In genomic region chr13:22102237-22102636, GRCh38 we compare ENCODE assay signal across 16 cellular contexts.
A peak's percentile ranks its signal among the peaks of the same experiment; 100 is the strongest.
DNase-seq lines count a peak whose midpoint lies in the region; ATAC-seq and TF ChIP-seq lines count a peak whose summit lies in the region.
"Had no signal": no experiment of that assay in that cellular context is flagged by ENCODE, and none has a peak within 500 bp of the region (broad histone marks: within the 10 kb centered on the region; RNA-seq: fewer than 3 reads in every experiment).

No MANE protein-coding gene starts in this region.

- ATAC-seq in aorta (ENCODE audit: low FRiP score) (peak; percentile 45), HG03159 (IDR thresholded peaks at IDR 0.05; ENCODE audit: unreplicated experiment) (no peak)

- H3K4me1 ChIP-seq in aorta (ENCODE audit: control insufficient read depth in 1 of 2, insufficient read depth in 2 of 2, low read length in 2 of 2): no peaks in the 10 kb centered on the region

- no peak overlapping the region for H3K4me3 ChIP-seq in MG63
- no peak overlapping the region for H3K4me3 ChIP-seq in fibroblast of the aortic adventitia (ENCODE audit: low read depth, low read length)
- no peak overlapping the region for H3K4me3 ChIP-seq in aorta (ENCODE audit: low read length in 2 of 2)
- H3K4me3 ChIP-seq: BLaER1 treated with 17β-estradiol and CSF1 and Interleukin-3, amounts not matched to agents 10 nM and 100 nM had no signal

- DNase-seq in AG20443 (ENCODE audit: low spot score): peak; percentile 33
- peak; percentile 39 for DNase-seq in MG63
- DNase-seq in fibroblast of the aortic adventitia (ENCODE audit: low read depth): peak; percentile 16
- DNase-seq in aorta: no peak
- no peak for DNase-seq in medulla oblongata (ENCODE audit: extremely low spot score)
- DNase-seq in stimulated activated CD8-positive, alpha-beta memory T cell treated with anti-CD3 and anti-CD28 coated beads, Interleukin-4, amount 100 ng/mL, for 48 hours: no peak
- DNase-seq: CD4-positive, CD25-positive, alpha-beta regulatory T cell; CD8-positive, alpha-beta memory T cell; COR-L47; DMS 273 treated with DMSO at 0.1 percent for 48 hours; GOT3; H7; HFFc6; KBM-7 had no signal

- TF ChIP-seq CTCF in fibroblast of the aortic adventitia (IDR thresholded peaks at IDR 0.05; ENCODE audit: insufficient read depth, low read length): no peak

- no peak overlapping the region for H3K27ac ChIP-seq in aorta (ENCODE audit: low read depth in 1 of 2, low read length in 2 of 2)

- no peaks in the 10 kb centered on the region for H3K36me3 ChIP-seq in MG63
- H3K36me3 ChIP-seq in aorta (ENCODE audit: control insufficient read depth in 1 of 2, insufficient read depth in 2 of 2, low read length in 1 of 2): no peaks in the 10 kb centered on the region
- H3K36me3 ChIP-seq: BLaER1 treated with 17β-estradiol and CSF1 and Interleukin-3, amounts not matched to agents 10 nM and 100 nM had no signal

- H3K27me3 ChIP-seq in MG63 (no peaks in the 10 kb centered on the region), aorta (ENCODE audit: control insufficient read depth in 1 of 2, insufficient read depth in 2 of 2, low read length in 1 of 2) (no peaks in the 10 kb centered on the region)
- H3K27me3 ChIP-seq: BLaER1 treated with 17β-estradiol and CSF1 and Interleukin-3, amounts not matched to agents 10 nM and 100 nM had no signal

- 53 to 78% methylated on average over 1 of the region's 1 CpG for WGBS in aorta, 2 donors

- intact Hi-C loops in aorta (cut with DNase I): loop anchor here (5.0 to 10.0 kb wide), 2 partner anchors 173 to 655 kb away; no protein-coding TSS in a partner anchor

- H3K9me3 ChIP-seq in MG63 (0 out of 2 replicates have a peak, but pooled peaks cover 6% of the 10 kb centered on the region), aorta (ENCODE audit: control insufficient read depth, low read length) (no peaks in the 10 kb centered on the region)

Comparison
In these comparisons a context has a peak if more than half of its experiments do, and no peak if none do; other contexts are left out.
1. DNase-seq: peak in AG20443 (single experiment), MG63 (single experiment) and fibroblast of the aortic adventitia (single experiment); none in aorta (0 of 2), medulla oblongata (single experiment) and stimulated activated CD8-positive, alpha-beta memory T cell treated with anti-CD3 and anti-CD28 coated beads, Interleukin-4, amount 100 ng/mL, for 48 hours (single experiment).